Comparison of ENCODE assay signal across 18 cellular contexts in genomic region chr6:3616565-3617176, GRCh38.
DNase-seq lines count a peak whose midpoint lies in the region; TF ChIP-seq lines count a peak whose summit lies in the region.
"Had no signal": no experiment of that assay in that cellular context is flagged by ENCODE, and none has a peak within 500 bp of the region (broad histone marks: within the 10 kb centered on the region; RNA-seq: fewer than 3 reads in every experiment).

No MANE protein-coding gene starts in this region.

- peaks cover 35% of the 10 kb centered on the region for H3K4me1 ChIP-seq in HEK293 (ENCODE audit: control insufficient read depth, insufficient read depth, low read length)
- H3K4me1 ChIP-seq: BE2C had no signal

- H3K4me3 Mint-ChIP-seq in osteocyte (ENCODE audit: unreplicated experiment): no peak overlapping the region
- H3K4me3 Mint-ChIP-seq in CD14-positive monocyte: no peak overlapping the region
- H3K4me3 Mint-ChIP-seq: CD4-positive, alpha-beta memory T cell; HFFc6; T-cell had no signal

- H3K27ac ChIP-seq in HEK293 (ENCODE audit: extremely low read depth, low read depth, low read length): no peak overlapping the region
- H3K27ac ChIP-seq in coronary artery: no peak overlapping the region
- H3K27ac ChIP-seq: SK-N-MC had no signal

- no peaks in the 10 kb centered on the region for H3K27me3 ChIP-seq in MG63
- H3K27me3 ChIP-seq: BE2C had no signal

- H3K4me3 ChIP-seq in HEK293 (ENCODE audit: low read depth, low read length) (no peak overlapping the region), coronary artery (no peak overlapping the region), MG63 (no peak overlapping the region)
- H3K4me3 ChIP-seq: K562, SK-N-MC had no signal

- no peaks in the 10 kb centered on the region for H3K27me3 Mint-ChIP-seq in osteocyte (ENCODE audit: unreplicated experiment)
- H3K27me3 Mint-ChIP-seq in CD14-positive monocyte (ENCODE audit: low read depth in 3 of 3): peaks cover 2 to 5% (median 4%) of the 10 kb centered on the region in 3 donors

- H3K9me3 Mint-ChIP-seq in osteocyte (ENCODE audit: unreplicated experiment): no peaks in the 10 kb centered on the region
- H3K9me3 Mint-ChIP-seq in CD14-positive monocyte: no peaks in the 10 kb centered on the region
- H3K9me3 Mint-ChIP-seq: HFFc6, T-cell had no signal

- H3K9me3 ChIP-seq in HEK293 (ENCODE audit: control insufficient read depth, insufficient read depth, low read depth, low read length) (no peaks in the 10 kb centered on the region), MG63 (no peaks in the 10 kb centered on the region)
- H3K9me3 ChIP-seq: BE2C had no signal

- POLR2A ChIA-PET in HEK293 (lab: Yijun Ruan, JAX): no interaction called here

- TF ChIP-seq CTCF in HEK293 (tag by site-specific recombination; IDR thresholded peaks at IDR 0.05) (no peak), coronary artery (IDR thresholded peaks at IDR 0.05) (no peak), osteocyte (IDR thresholded peaks at IDR 0.05) (no peak), CD14-positive monocyte (IDR thresholded peaks at IDR 0.05) (no peak)

- intact Hi-C loops in CD14-positive monocyte (cut with micrococcal nuclease): no loop called here

- CTCF ChIA-PET in HEK293 (lab: Yijun Ruan, JAX): interaction anchor here (0.5 to 1.5 kb wide), 3 partner anchors 116 to 365 kb away, joined by 3 to 5 read pairs (median 3); no protein-coding TSS in a partner anchor

- H3K27ac Mint-ChIP-seq in osteocyte (ENCODE audit: unreplicated experiment): no peak overlapping the region
- no peak overlapping the region for H3K27ac Mint-ChIP-seq in CD14-positive monocyte
- H3K27ac Mint-ChIP-seq: CD4-positive, alpha-beta memory T cell; HFFc6; T-cell had no signal

- DNase-seq in NCI-H1105 treated with DMSO at 0.1 percent for 48 hours (lab: John Stamatoyannopoulos, UW) (peak; percentile 45), coronary artery (ENCODE audit: low spot score) (peak; percentile 55), osteocyte (ENCODE audit: extremely low spot score, unreplicated experiment) (peak; percentile 57), MG63 (no peak), DMS114 treated with DMSO at 0.1 percent for 48 hours (lab: John Stamatoyannopoulos, UW; ENCODE audit: unreplicated experiment) (no peak), CD14-positive monocyte (ENCODE audit: low spot score) (no peak)
- DNase-seq: BE2C; CD4-positive, alpha-beta memory T cell; GOT3; HFFc6; NCI-H1048; NCI-H2107; NCI-H446; NCI-H82; T-cell had no signal

- no peaks in the 10 kb centered on the region for H3K36me3 Mint-ChIP-seq in osteocyte (ENCODE audit: unreplicated experiment)
- no peaks in the 10 kb centered on the region for H3K36me3 Mint-ChIP-seq in CD14-positive monocyte
- H3K36me3 Mint-ChIP-seq: CD4-positive, alpha-beta memory T cell; T-cell had no signal

- peaks cover 16% of the 10 kb centered on the region for H3K4me1 Mint-ChIP-seq in osteocyte (ENCODE audit: unreplicated experiment)
- H3K4me1 Mint-ChIP-seq in CD14-positive monocyte: no peaks in the 10 kb centered on the region
- H3K4me1 Mint-ChIP-seq: CD4-positive, alpha-beta memory T cell; T-cell had no signal

- H3K36me3 ChIP-seq in HEK293 (ENCODE audit: control insufficient read depth in 2 of 2, insufficient read depth in 1 of 2, low read length in 2 of 2) (no peaks in the 10 kb centered on the region), MG63 (no peaks in the 10 kb centered on the region)
- H3K36me3 ChIP-seq: BE2C had no signal

TF ChIP-seq in HEK293, 187 proteins besides CTCF, POLR2A, EP300 and RAD21:
- TF ChIP-seq ZNF830 (tag by site-specific recombination; IDR thresholded peaks at IDR 0.05; ENCODE audit: low read depth) (no peak), ZNF639 (tag by site-specific recombination; IDR thresholded peaks at IDR 0.05) (no peak), OSR2 (tag by site-specific recombination; IDR thresholded peaks at IDR 0.05) (peak; percentile 46), ZNF510 (tag by site-specific recombination; IDR thresholded peaks at IDR 0.05; ENCODE audit: insufficient replicate concordance) (no peak), SCRT2 (tag by site-specific recombination; IDR thresholded peaks at IDR 0.05) (peak; percentile 59), ZEB2 (tag by site-specific recombination; IDR thresholded peaks at IDR 0.05) (0 out of 2 replicates have a peak, but pooled peaks have one; percentile 34), TRIM28 (IDR thresholded peaks at IDR 0.05; ENCODE audit: borderline replicate concordance, low read length) (no peak)

Comparison
In these comparisons a context has a peak if more than half of its experiments do, and no peak if none do; other contexts are left out.
1. DNase-seq: peak in NCI-H1105 treated with DMSO at 0.1 percent for 48 hours (single experiment), coronary artery (single experiment) and osteocyte (single experiment); none in MG63 (single experiment), DMS114 treated with DMSO at 0.1 percent for 48 hours (single experiment) and CD14-positive monocyte (single experiment).